ENCODE assay signal across 1 cellular context in genomic region chr10:109978481-109978880, GRCh38.
TF ChIP-seq lines count a peak whose summit lies in the region.

No MANE protein-coding gene starts in this region.

TF ChIP-seq in K562, 482 proteins besides CTCF, POLR2A, EP300 and RAD21 (continued from another document):
- no peak for TF ChIP-seq TRIM25 (IDR thresholded peaks at IDR 0.05; ENCODE audit: borderline replicate concordance)
- no peak for TF ChIP-seq ASH1L (IDR thresholded peaks at IDR 0.05; ENCODE audit: borderline replicate concordance, low read depth, partially characterized antibody)
- no peak for TF ChIP-seq ATF3 (IDR thresholded peaks at IDR 0.05)
- TF ChIP-seq ATF3 (CRISPR knock-in tag; conservative IDR thresholded peaks at IDR 0.05): no peak
